In the genomic region with DNA sequence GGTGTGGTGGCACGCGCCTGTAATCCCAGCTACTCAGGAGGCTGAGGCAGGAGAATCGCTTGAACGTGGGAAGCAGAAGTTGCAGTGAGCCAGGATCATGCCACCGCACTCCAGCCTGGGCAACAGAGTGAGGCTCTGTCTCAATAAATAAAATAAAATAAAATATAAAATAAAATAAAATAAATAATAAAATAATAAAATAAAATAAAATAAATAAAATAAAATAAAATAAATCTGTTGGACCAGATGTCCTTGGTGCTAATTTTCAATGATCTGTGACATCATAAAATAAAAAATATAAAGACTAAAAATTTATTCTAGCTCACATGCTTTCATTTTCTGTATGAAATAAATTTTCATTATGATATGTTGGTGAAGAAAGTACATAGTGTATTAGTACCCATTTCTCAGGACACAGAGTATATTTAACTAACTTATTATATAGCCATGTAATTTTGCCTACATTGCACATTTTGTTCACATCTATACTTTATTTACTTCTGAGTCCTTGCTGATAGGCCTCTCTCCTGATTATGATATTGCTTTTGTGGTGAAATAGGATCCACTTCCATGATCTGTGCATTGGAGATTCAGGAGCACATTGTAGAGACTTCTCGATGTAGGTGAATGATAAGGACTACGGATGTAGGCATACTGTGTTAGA, we compare ENCODE assay signal across 15 cellular contexts. TPM values are rescaled to one million over a fixed set of nuclear protein-coding genes. Genes with fewer than 3 reads are reported as not detected.
DNase-seq lines count a peak whose midpoint lies in the region; ATAC-seq, FAIRE-seq and TF ChIP-seq lines count a peak whose summit lies in the region.
"Had no signal": no experiment of that assay in that cellular context is flagged by ENCODE, and none has a peak within 500 bp of the region (broad histone marks: within the 10 kb centered on the region; RNA-seq: fewer than 3 reads in every experiment).

No MANE protein-coding gene starts in this region.

- CTCF ChIA-PET in WTC11 (lab: Charles Lee) = interaction anchor here (1.0 kb wide), 1 partner anchor 194 kb away, joined by 7 read pairs; no protein-coding TSS in a partner anchor

- ATAC-seq in WTC11 (no peak), Right ventricle myocardium inferior (no peak), HG02981 (IDR thresholded peaks at IDR 0.05; ENCODE audit: unreplicated experiment) (no peak)

- H3K27ac Mint-ChIP-seq in WTC11 = no peak overlapping the region
- no peak overlapping the region for H3K27ac Mint-ChIP-seq in activated T-cell treated with anti-CD3 and anti-CD28 coated beads, Interleukin-2, amount 50 U/mL, for 24 hours

- no peak overlapping the region for H3K4me3 Mint-ChIP-seq in WTC11
- no peak overlapping the region for H3K4me3 Mint-ChIP-seq in activated T-cell treated with anti-CD3 and anti-CD28 coated beads, Interleukin-2, amount 50 U/mL, for 24 hours
- H3K4me3 Mint-ChIP-seq: CD8-positive, alpha-beta memory T cell had no signal

- peaks cover 10% of the 10 kb centered on the region for H3K4me1 Mint-ChIP-seq in WTC11
- H3K4me1 Mint-ChIP-seq in activated T-cell treated with anti-CD3 and anti-CD28 coated beads, Interleukin-2, amount 50 U/mL, for 24 hours (ENCODE audit: low read depth) = peaks cover 16% of the 10 kb centered on the region

- TF ChIP-seq CTCF in WTC11 (IDR thresholded peaks at IDR 0.05) = no peak

- POLR2A ChIA-PET in WTC11 (lab: Charles Lee) = interaction anchor here (0.6 kb wide), 1 partner anchor 536 kb away, joined by 3 read pairs; no protein-coding TSS in a partner anchor

- DNase-seq in GM19239 (ENCODE audit: insufficient read length, low spot score) (no peak), WTC11 (ENCODE audit: low spot score) (no peak), frontal cortex (ENCODE audit: low spot score in 2 of 2) (no peak), superior temporal gyrus (ENCODE audit: extremely low spot score) (peak; percentile 27), Right ventricle myocardium inferior (ENCODE audit: missing footprints) (no peak)
- no peak for DNase-seq in activated T-cell treated with anti-CD3 and anti-CD28 coated beads, Interleukin-2, amount 50 U/mL, for 24 hours
- DNase-seq: AML-193; Caco-2; CD8-positive, alpha-beta memory T cell; DND-41; GF-D8; KG1 had no signal

- intact Hi-C loops in Right ventricle myocardium inferior (cut with DNase I) = loop anchor here (1.0 kb wide), 1 partner anchor 194 kb away; no protein-coding TSS in a partner anchor

- FAIRE-seq in GM19239 (lab: Jason Lieb, UNC) (peak; percentile 69), frontal cortex (lab: Jason Lieb, UNC) (peak; percentile 67)
- FAIRE-seq: H54, HTR-8/SVneo had no signal

- no peaks in the 10 kb centered on the region; the same call in 1 of the 2 replicates for H3K27me3 Mint-ChIP-seq in WTC11 (ENCODE audit: low read depth)
- no peaks in the 10 kb centered on the region for H3K27me3 Mint-ChIP-seq in activated T-cell treated with anti-CD3 and anti-CD28 coated beads, Interleukin-2, amount 50 U/mL, for 24 hours
- H3K27me3 Mint-ChIP-seq: CD8-positive, alpha-beta memory T cell had no signal

- H3K9me3 Mint-ChIP-seq in WTC11 = no peaks in the 10 kb centered on the region; the same call in 1 of the 2 replicates
- H3K9me3 Mint-ChIP-seq in activated T-cell treated with anti-CD3 and anti-CD28 coated beads, Interleukin-2, amount 50 U/mL, for 24 hours = no peaks in the 10 kb centered on the region
- H3K9me3 Mint-ChIP-seq: CD8-positive, alpha-beta memory T cell had no signal

- H3K36me3 Mint-ChIP-seq in WTC11 = no peaks in the 10 kb centered on the region
- no peaks in the 10 kb centered on the region for H3K36me3 Mint-ChIP-seq in activated T-cell treated with anti-CD3 and anti-CD28 coated beads, Interleukin-2, amount 50 U/mL, for 24 hours (ENCODE audit: low read depth)
- H3K36me3 Mint-ChIP-seq: CD8-positive, alpha-beta memory T cell had no signal

TF ChIP-seq in WTC11, 78 proteins besides CTCF, POLR2A, EP300 and RAD21:
- TF ChIP-seq ZNF219 (CRISPR knock-in tag; IDR thresholded peaks at IDR 0.05; ENCODE audit: borderline replicate concordance) = no peak
- TF ChIP-seq SP1 (CRISPR knock-in tag; conservative IDR thresholded peaks at IDR 0.05) = no peak
- TF ChIP-seq NR2C2 (CRISPR knock-in tag; IDR thresholded peaks at IDR 0.05) = no peak
- TF ChIP-seq E2F5 (CRISPR knock-in tag; IDR thresholded peaks at IDR 0.05) = no peak
- TF ChIP-seq TEAD4 (CRISPR knock-in tag; IDR thresholded peaks at IDR 0.05) = no peak
- TF ChIP-seq HMGA2 (CRISPR knock-in tag; IDR thresholded peaks at IDR 0.05) = peak; percentile 99
- no peak for TF ChIP-seq OVOL2 (CRISPR knock-in tag; IDR thresholded peaks at IDR 0.05; ENCODE audit: borderline replicate concordance)
TF ChIP-seq in WTC11: peak in this region for 1.

RNA-seq across cellular contexts. Expression of gene HERPUD2, which starts 17.8 kb away (rescaled TPM):
- 15.5 to 18.5 TPM (median 16.2 TPM) in 3 replicates for total RNA-seq in WTC11 (2021)
- total RNA-seq in frontal cortex = 21.2 TPM
- total RNA-seq in Right ventricle myocardium inferior = 17.9 TPM
